ENCODE assay signal across 18 cellular contexts in genomic region chr12:39835517-39836489, GRCh38.
A peak's percentile ranks its signal among the peaks of the same experiment; 100 is the strongest.
DNase-seq lines count a peak whose midpoint lies in the region; ATAC-seq lines count a peak whose summit lies in the region.
"Had no signal": no experiment of that assay in that cellular context is flagged by ENCODE, and none has a peak within 500 bp of the region (broad histone marks: within the 10 kb centered on the region; RNA-seq: fewer than 3 reads in every experiment).

No MANE protein-coding gene starts in this region.

- DNase-seq in DMS153 (lab: John Stamatoyannopoulos, UW) (no peak), posterior vena cava (ENCODE audit: low spot score) (no peak), NCI-H187 (lab: John Stamatoyannopoulos, UW) (no peak), SIG-M5 (lab: John Stamatoyannopoulos, UW) (no peak)
- DNase-seq: activated T-cell treated with anti-CD3 and anti-CD28 coated beads for 4 hours; erythroblast; heart right ventricle; HFFc6; Karpas-422; left cardiac atrium; NCI-H187 treated with DMSO at 0.1 percent for 48 hours; NK-92 treated with Interleukin-12 subunit alpha and Interleukin-12 subunit beta, amount 100 ng/mL, for 24 hours; stimulated activated CD4-positive, alpha-beta T cell treated with anti-CD3 and anti-CD28 coated beads, Interleukin-2, amount 100 ng/mL, for 24 hours; uterus had no signal

- ATAC-seq in GM18517 (IDR thresholded peaks at IDR 0.05; ENCODE audit: unreplicated experiment) (peak; percentile 79), GM19468 (IDR thresholded peaks at IDR 0.05; ENCODE audit: extremely low read depth, unreplicated experiment) (peak; percentile 21), HG02884 (IDR thresholded peaks at IDR 0.05; ENCODE audit: unreplicated experiment) (peak; percentile 69), HG03442 (IDR thresholded peaks at IDR 0.05; ENCODE audit: unreplicated experiment) (peak; percentile 77)
- ATAC-seq: heart right ventricle, left cardiac atrium had no signal

- intact Hi-C loops in posterior vena cava (cut with DNase I): no loop called here

Comparison
In these comparisons a context has a peak if more than half of its experiments do, and no peak if none do; other contexts are left out.
1. ATAC-seq: peak in every context shown above with its lines; median percentile 79 in GM18517; 77 in HG03442; 69 in HG02884; 21 in GM19468.